In the genomic region with DNA sequence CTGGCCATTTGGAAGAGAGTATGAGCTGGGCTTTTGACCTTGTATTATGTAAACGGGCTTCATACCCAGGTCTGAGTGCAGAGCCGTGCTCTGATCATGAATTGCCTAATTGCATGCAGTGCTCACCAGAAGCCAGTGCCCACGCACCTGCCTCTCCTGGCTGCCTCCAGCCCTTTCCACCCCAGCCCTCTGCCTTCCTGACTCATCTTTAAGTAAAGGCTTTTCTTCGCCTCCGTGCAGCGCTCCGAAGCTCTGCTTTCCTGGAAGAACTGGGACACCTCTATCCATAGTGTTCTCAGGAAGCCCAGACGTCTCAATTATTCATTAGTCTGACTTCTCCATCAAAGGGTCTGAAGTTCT, we compare ENCODE assay signal across 17 cellular contexts.
DNase-seq lines count a peak whose midpoint lies in the region; TF ChIP-seq lines count a peak whose summit lies in the region.
"Had no signal": no experiment of that assay in that cellular context is flagged by ENCODE, and none has a peak within 500 bp of the region (broad histone marks: within the 10 kb centered on the region; RNA-seq: fewer than 3 reads in every experiment).

No MANE protein-coding gene starts in this region.

- no peaks in the 10 kb centered on the region for H3K4me1 ChIP-seq in breast epithelium
- no peaks in the 10 kb centered on the region for H3K4me1 ChIP-seq in vagina
- H3K4me1 ChIP-seq: suprapubic skin had no signal

- H3K9me3 ChIP-seq in breast epithelium: no peaks in the 10 kb centered on the region
- no peaks in the 10 kb centered on the region for H3K9me3 ChIP-seq in vagina
- H3K9me3 ChIP-seq in MG63: no peaks in the 10 kb centered on the region
- H3K9me3 ChIP-seq: suprapubic skin had no signal

- no peak for TF ChIP-seq CTCF in MCF 10A (IDR thresholded peaks at IDR 0.05; ENCODE audit: unreplicated experiment)
- no peak for TF ChIP-seq CTCF in breast epithelium (IDR thresholded peaks at IDR 0.05)
- no peak for TF ChIP-seq CTCF in RWPE1 (conservative IDR thresholded peaks at IDR 0.05; ENCODE audit: low read depth)
- TF ChIP-seq CTCF in vagina (IDR thresholded peaks at IDR 0.05): no peak
- no peak for TF ChIP-seq CTCF in HFFc6 (IDR thresholded peaks at IDR 0.05)

- H3K27ac Mint-ChIP-seq in MCF 10A (ENCODE audit: low read depth, unreplicated experiment): peak overlapping the region; percentile 70
- H3K27ac Mint-ChIP-seq in activated CD4-positive, alpha-beta T cell treated with anti-CD3 and anti-CD28 coated beads, Interleukin-2, amount 10 ng/mL, durations not matched to agents 24 days and 14 days: no peak overlapping the region
- H3K27ac Mint-ChIP-seq in HFFc6: no peak overlapping the region
- H3K27ac Mint-ChIP-seq: CD4-positive, alpha-beta T cell; effector memory CD8-positive, alpha-beta T cell had no signal

- peaks cover 0 to 4% of the 10 kb centered on the region in 2 donors for H3K27me3 ChIP-seq in breast epithelium
- no peaks in the 10 kb centered on the region for H3K27me3 ChIP-seq in vagina
- H3K27me3 ChIP-seq in MG63: no peaks in the 10 kb centered on the region

- H3K4me3 ChIP-seq in breast epithelium (no peak overlapping the region), vagina (no peak overlapping the region), MG63 (no peak overlapping the region)
- H3K4me3 ChIP-seq: PC-9, suprapubic skin had no signal

- H3K27me3 Mint-ChIP-seq in MCF 10A (ENCODE audit: insufficient read depth, unreplicated experiment): no peaks in the 10 kb centered on the region
- peaks cover 10% of the 10 kb centered on the region for H3K27me3 Mint-ChIP-seq in activated CD4-positive, alpha-beta T cell treated with anti-CD3 and anti-CD28 coated beads, Interleukin-2, amount 10 ng/mL, durations not matched to agents 24 days and 14 days
- H3K27me3 Mint-ChIP-seq in HFFc6 (ENCODE audit: insufficient read depth): peaks cover 6% of the 10 kb centered on the region

- H3K27ac ChIP-seq in breast epithelium (no peak overlapping the region), RWPE1 (no peak overlapping the region), vagina (no peak overlapping the region)
- H3K27ac ChIP-seq: PC-9, suprapubic skin had no signal

- H3K4me3 Mint-ChIP-seq in MCF 10A (ENCODE audit: unreplicated experiment) (peak overlapping the region; percentile 69), HFFc6 (no peak overlapping the region)
- H3K4me3 Mint-ChIP-seq in activated CD4-positive, alpha-beta T cell treated with anti-CD3 and anti-CD28 coated beads, Interleukin-2, amount 10 ng/mL, durations not matched to agents 24 days and 14 days: no peak overlapping the region
- H3K4me3 Mint-ChIP-seq: CD4-positive, alpha-beta T cell; effector memory CD8-positive, alpha-beta T cell had no signal

- BruUV-seq in MCF 10A (replicated peaks; lab: Mats Ljungman, UMichigan): no TSS peak

- H3K9me3 Mint-ChIP-seq in MCF 10A (ENCODE audit: unreplicated experiment): no peaks in the 10 kb centered on the region
- H3K9me3 Mint-ChIP-seq in activated CD4-positive, alpha-beta T cell treated with anti-CD3 and anti-CD28 coated beads, Interleukin-2, amount 10 ng/mL, durations not matched to agents 24 days and 14 days: no peaks in the 10 kb centered on the region
- no peaks in the 10 kb centered on the region for H3K9me3 Mint-ChIP-seq in HFFc6
- H3K9me3 Mint-ChIP-seq: CD4-positive, alpha-beta T cell; effector memory CD8-positive, alpha-beta T cell had no signal

- H3K4me1 Mint-ChIP-seq in MCF 10A (ENCODE audit: insufficient read depth, unreplicated experiment): peaks cover 28% of the 10 kb centered on the region
- no peaks in the 10 kb centered on the region for H3K4me1 Mint-ChIP-seq in activated CD4-positive, alpha-beta T cell treated with anti-CD3 and anti-CD28 coated beads, Interleukin-2, amount 10 ng/mL, durations not matched to agents 24 days and 14 days
- H3K4me1 Mint-ChIP-seq in HFFc6 (ENCODE audit: low read depth): no peaks in the 10 kb centered on the region; the same call in 1 of the 2 replicates

- POLR2A ChIA-PET in MCF 10A (lab: Yijun Ruan, JAX) (interaction anchor here (0.6 to 1.2 kb wide), 3 partner anchors 13 to 403 kb away, joined by 3 to 6 read pairs (median 3); no protein-coding TSS in a partner anchor), RWPE1 (lab: Yijun Ruan, JAX; ENCODE audit: low non-redundant PET) (no interaction called here)

- H3K36me3 Mint-ChIP-seq in MCF 10A (ENCODE audit: insufficient read depth, unreplicated experiment) (peaks cover under 1% of the 10 kb centered on the region), HFFc6 (ENCODE audit: low read depth) (no peaks in the 10 kb centered on the region)
- no peaks in the 10 kb centered on the region for H3K36me3 Mint-ChIP-seq in activated CD4-positive, alpha-beta T cell treated with anti-CD3 and anti-CD28 coated beads, Interleukin-2, amount 10 ng/mL, durations not matched to agents 24 days and 14 days (ENCODE audit: low read depth)

- H3K36me3 ChIP-seq in breast epithelium (no peaks in the 10 kb centered on the region), vagina (no peaks in the 10 kb centered on the region), MG63 (no peaks in the 10 kb centered on the region)
- H3K36me3 ChIP-seq: suprapubic skin had no signal

- CTCF ChIA-PET in MCF 10A (lab: Yijun Ruan, JAX): interaction anchor here (0.7 kb wide), 1 partner anchor 962 kb away, joined by 3 read pairs; no protein-coding TSS in a partner anchor
- CTCF ChIA-PET in RWPE1 (lab: Yijun Ruan, JAX): interaction anchor here (0.7 kb wide), 1 partner anchor 461 kb away, joined by 3 read pairs; no protein-coding TSS in a partner anchor

- intact Hi-C loops in MCF 10A (cut with micrococcal nuclease): loop anchor here (5.0 kb wide), 1 partner anchor 73 kb away; no protein-coding TSS in a partner anchor
- intact Hi-C loops in breast epithelium (cut with DNase I; ENCODE audit: low total_unique reads): no loop called here
- intact Hi-C loops in vagina (cut with DNase I): no loop called here
- intact Hi-C loops in activated CD4-positive, alpha-beta T cell treated with anti-CD3 and anti-CD28 coated beads, Interleukin-2, amount 10 ng/mL, durations not matched to agents 24 days and 14 days (cut with micrococcal nuclease): no loop called here

- TF ChIP-seq POLR2A in breast epithelium (IDR thresholded peaks at IDR 0.05) (no peak), vagina (IDR thresholded peaks at IDR 0.05) (no peak)

- DNase-seq in MCF 10A (ENCODE audit: unreplicated experiment) (peak; percentile 84), breast epithelium (ENCODE audit: low spot score in 2 of 2) (no peak), RWPE1 (ENCODE audit: low spot score) (peak; percentile 69), ecto neural progenitor cell (ENCODE audit: low spot score) (peak; percentile 21), vagina (ENCODE audit: extremely low spot score in 2 of 2) (peak; percentile 11 to 82), MG63 (no peak), HFFc6 (no peak)
- DNase-seq in activated CD4-positive, alpha-beta T cell treated with anti-CD3 and anti-CD28 coated beads, Interleukin-2, amount 10 ng/mL, durations not matched to agents 24 days and 14 days: no peak
- DNase-seq: activated gamma-delta T cell; amniotic stem cell; CD4-positive, alpha-beta T cell; central memory CD4-positive, alpha-beta T cell; effector memory CD8-positive, alpha-beta T cell; NCI-H524 treated with DMSO at 0.1 percent for 48 hours; retina had no signal

Comparison
In these comparisons a context has a peak if more than half of its experiments do, and no peak if none do; other contexts are left out.
1. DNase-seq: peak in MCF 10A (single experiment), RWPE1 (single experiment), ecto neural progenitor cell (single experiment) and vagina (2 of 2); none in breast epithelium (0 of 2), activated CD4-positive, alpha-beta T cell treated with anti-CD3 and anti-CD28 coated beads, Interleukin-2, amount 10 ng/mL, durations not matched to agents 24 days and 14 days (single experiment), MG63 (single experiment) and HFFc6 (single experiment).